16 cellular contexts compared by ENCODE assay signal in genomic region chr3:173889522-173890055, GRCh38.
A peak's percentile ranks its signal among the peaks of the same experiment; 100 is the strongest.
DNase-seq lines count a peak whose midpoint lies in the region; ATAC-seq, FAIRE-seq and TF ChIP-seq lines count a peak whose summit lies in the region.
"Had no signal": no experiment of that assay in that cellular context is flagged by ENCODE, and none has a peak within 500 bp of the region (broad histone marks: within the 10 kb centered on the region; RNA-seq: fewer than 3 reads in every experiment).

No MANE protein-coding gene starts in this region.

- peak; percentile 81 for DNase-seq in EH (ENCODE audit: low read depth)
- DNase-seq in IMR-90 = peak; percentile 36
- peak; percentile 51 for DNase-seq in astrocyte (ENCODE audit: low read depth)
- DNase-seq in nephron progenitor cell = no peak
- no peak for DNase-seq in activated CD8-positive, alpha-beta memory T cell treated with anti-CD3 and anti-CD28 coated beads, Interleukin-2, amount 50 U/mL, for 48 hours
- DNase-seq in NCI-H1436 treated with DMSO at 0.1 percent for 48 hours (lab: John Stamatoyannopoulos, UW) = no peak
- DNase-seq: CD4-positive, alpha-beta T cell; DND-41; H7; Kasumi-1; NCI-H2227 treated with DMSO at 0.1 percent for 48 hours; NCI-H526 treated with DMSO at 0.1 percent for 48 hours; SHP77 had no signal

- no peak overlapping the region for H3K18ac ChIP-seq in IMR-90 (ENCODE audit: low read depth, low read length)

- no peak overlapping the region for H3K4ac ChIP-seq in IMR-90 (ENCODE audit: low read depth, low read length)

- H3K27ac Mint-ChIP-seq in astrocyte (ENCODE audit: unreplicated experiment) (no peak overlapping the region), nephron progenitor cell (peak overlapping the region; percentile 72)
- H3K27ac Mint-ChIP-seq: B cell; CD4-positive, alpha-beta T cell had no signal

- TF ChIP-seq POLR2A in IMR-90 (IDR thresholded peaks at IDR 0.05; ENCODE audit: low read depth, low read length) = no peak

- no peak overlapping the region for H3K27ac ChIP-seq in IMR-90 (ENCODE audit: insufficient read depth, low read length)
- H3K27ac ChIP-seq in astrocyte (ENCODE audit: low read depth, low read length) = no peak overlapping the region

- H3K14ac ChIP-seq in IMR-90 (replicated peaks; ENCODE audit: low read depth, low read length) = no peak overlapping the region

- ATAC-seq in IMR-90 (ENCODE audit: low read depth) (no peak), HG02840 (IDR thresholded peaks at IDR 0.05; ENCODE audit: low FRiP score, unreplicated experiment) (no peak)

- H3K9me1 ChIP-seq in IMR-90 (ENCODE audit: insufficient read depth, low read length) = no peaks in the 10 kb centered on the region; the same call in 1 of the 2 replicates

- H3K4me2 ChIP-seq in IMR-90 (ENCODE audit: low read depth, low read length) = no peak overlapping the region
- peak overlapping the region; percentile 23 for H3K4me2 ChIP-seq in astrocyte (ENCODE audit: low read length)

- intact Hi-C loops in IMR-90 (cut with micrococcal nuclease) = no loop called here

- FAIRE-seq in astrocyte (lab: Jason Lieb, UNC) = no peak
- FAIRE-seq: RCC 7860 had no signal

- CTCF ChIA-PET in IMR-90 (lab: Yijun Ruan, JAX) = interaction anchor here (1.0 kb wide), 1 partner anchor 13 kb away, joined by 4 read pairs; no protein-coding TSS in a partner anchor

- no peaks in the 10 kb centered on the region for H3K9me3 Mint-ChIP-seq in astrocyte (ENCODE audit: unreplicated experiment)
- no peaks in the 10 kb centered on the region for H3K9me3 Mint-ChIP-seq in nephron progenitor cell

- H3K9me3 ChIP-seq in IMR-90 (ENCODE audit: control insufficient read depth, insufficient read depth, low read length) = no peaks in the 10 kb centered on the region
- H3K9me3 ChIP-seq in astrocyte (ENCODE audit: insufficient read depth, low read depth, low read length) = no peaks in the 10 kb centered on the region

- no peak for TF ChIP-seq CTCF in IMR-90 (conservative IDR thresholded peaks at IDR 0.05; ENCODE audit: low read depth, low read length)
- TF ChIP-seq CTCF in astrocyte (IDR thresholded peaks at IDR 0.05; ENCODE audit: insufficient read depth, low read depth, low read length) = no peak
- TF ChIP-seq CTCF in nephron progenitor cell (IDR thresholded peaks at IDR 0.05) = no peak

- no peak overlapping the region for H2AK5ac ChIP-seq in IMR-90 (ENCODE audit: low read depth, low read length)

- H3K36me3 ChIP-seq in IMR-90 (ENCODE audit: control insufficient read depth, insufficient read depth, low read length) (no peaks in the 10 kb centered on the region), astrocyte (ENCODE audit: insufficient read depth, low read length) (no peaks in the 10 kb centered on the region)

- H3K27me3 ChIP-seq in IMR-90 (ENCODE audit: control insufficient read depth, insufficient read depth, low read length) = no peaks in the 10 kb centered on the region
- H3K27me3 ChIP-seq in astrocyte (ENCODE audit: insufficient read depth, low read length) = no peaks in the 10 kb centered on the region

- H2BK15ac ChIP-seq in IMR-90 (ENCODE audit: low read depth, low read length) = no peak overlapping the region

- no peak overlapping the region for H2BK20ac ChIP-seq in IMR-90 (ENCODE audit: low read depth, low read length)

- no peak overlapping the region for H4K5ac ChIP-seq in IMR-90 (ENCODE audit: low read depth, low read length)

- H3K4me1 Mint-ChIP-seq in astrocyte (ENCODE audit: low read depth, unreplicated experiment) = peaks cover 3% of the 10 kb centered on the region
- peaks cover 8% of the 10 kb centered on the region for H3K4me1 Mint-ChIP-seq in nephron progenitor cell
- H3K4me1 Mint-ChIP-seq: B cell had no signal

- H2BK120ac ChIP-seq in IMR-90 (ENCODE audit: low read depth, low read length) = no peak overlapping the region

- no peak overlapping the region for H2AK9ac ChIP-seq in IMR-90 (replicated peaks; ENCODE audit: low read depth, low read length, poor library complexity)

- H3K9ac ChIP-seq in IMR-90 (ENCODE audit: low read depth, low read length) (no peak overlapping the region), astrocyte (ENCODE audit: low read length) (no peak overlapping the region)

- no TSS peak for BruUV-seq in IMR-90 (replicated peaks; lab: Mats Ljungman, UMichigan)

- WGBS in IMR-90 (ENCODE audit: extremely low coverage in 2 of 2, insufficient read length in 1 of 2), 2 experiments = 43% methylated on average over 1 of the region's 5 CpGs; no CpG with 5 or more reads in 1 of the 2 experiments

- no peaks in the 10 kb centered on the region for H3K4me1 ChIP-seq in IMR-90 (ENCODE audit: control insufficient read depth, insufficient read depth, low read length)
- peaks cover 10% of the 10 kb centered on the region for H3K4me1 ChIP-seq in astrocyte (ENCODE audit: insufficient read depth, low read length)

- no peak overlapping the region for H4K91ac ChIP-seq in IMR-90 (ENCODE audit: insufficient read depth, low read depth, low read length)

- no peak overlapping the region for H2AFZ ChIP-seq in IMR-90 (replicated peaks; ENCODE audit: low read length, poor library complexity)
- H2AFZ ChIP-seq in astrocyte (ENCODE audit: low read depth, low read length) = no peak overlapping the region

- dilution Hi-C loops in IMR-90 (cut with HindIII; ENCODE audit: low sequenced_read_pairs, unreplicated experiment) = no loop called here

- H4K8ac ChIP-seq in IMR-90 (ENCODE audit: low read depth in 2 of 2, low read length in 2 of 2) = no peak overlapping the region

- H3K79me2 ChIP-seq in astrocyte (ENCODE audit: insufficient read depth, low read length) = no peaks in the 10 kb centered on the region

- no peaks in the 10 kb centered on the region for H3K27me3 Mint-ChIP-seq in astrocyte (ENCODE audit: low read depth, unreplicated experiment)
- H3K27me3 Mint-ChIP-seq in nephron progenitor cell (ENCODE audit: low read depth, poor library complexity) = no peaks in the 10 kb centered on the region
- H3K27me3 Mint-ChIP-seq: B cell; CD4-positive, alpha-beta T cell had no signal

- no peaks in the 10 kb centered on the region for H3K79me1 ChIP-seq in IMR-90 (ENCODE audit: low read depth in 1 of 2, low read length in 2 of 2)

- H3K23ac ChIP-seq in IMR-90 (ENCODE audit: low read depth, low read length) = no peak overlapping the region

- H3K56ac ChIP-seq in IMR-90 (ENCODE audit: extremely low read depth, insufficient read depth, low read length) = no peak overlapping the region

- H3K36me3 Mint-ChIP-seq in astrocyte (ENCODE audit: low read depth, unreplicated experiment) (no peaks in the 10 kb centered on the region), nephron progenitor cell (ENCODE audit: low read depth) (no peaks in the 10 kb centered on the region)

- POLR2A ChIA-PET in IMR-90 (lab: Charles Lee; ENCODE audit: unreplicated experiment) = no interaction called here

- no peak overlapping the region for H2BK5ac ChIP-seq in IMR-90 (ENCODE audit: low read depth, low read length, poor library complexity, severe bottlenecking)

- no peak overlapping the region for H3K4me3 ChIP-seq in IMR-90 (ENCODE audit: insufficient read depth, low read depth, low read length)
- H3K4me3 ChIP-seq in astrocyte (ENCODE audit: insufficient read depth, low read depth, low read length) = no peak overlapping the region

- no peak for TF ChIP-seq RAD21 in IMR-90 (IDR thresholded peaks at IDR 0.05; ENCODE audit: low read length)

- in situ Hi-C loops in IMR-90 (cut with MboI; ENCODE audit: low sequenced_read_pairs) = no loop called here

- H4K20me1 ChIP-seq in IMR-90 (ENCODE audit: insufficient read depth, low read length) (no peaks in the 10 kb centered on the region), astrocyte (ENCODE audit: insufficient read depth, low read length) (no peaks in the 10 kb centered on the region)

- H3K4me3 Mint-ChIP-seq in astrocyte (ENCODE audit: unreplicated experiment) (no peak overlapping the region), nephron progenitor cell (no peak overlapping the region)
- H3K4me3 Mint-ChIP-seq: B cell; CD4-positive, alpha-beta T cell had no signal

TF ChIP-seq in IMR-90, 13 proteins besides CTCF, POLR2A, EP300 and RAD21:
- TF ChIP-seq RFX5 (IDR thresholded peaks at IDR 0.05; ENCODE audit: low read depth, low read length) = no peak
- TF ChIP-seq FOS (IDR thresholded peaks at IDR 0.05; ENCODE audit: low read depth, low read length) = no peak
- no peak for TF ChIP-seq RCOR1 (IDR thresholded peaks at IDR 0.05; ENCODE audit: insufficient replicate concordance, low read length)
- no peak for TF ChIP-seq BHLHE40 (IDR thresholded peaks at IDR 0.05; ENCODE audit: low read depth, low read length)
- no peak for TF ChIP-seq SMC3 (IDR thresholded peaks at IDR 0.05; ENCODE audit: low read depth, low read length)
- TF ChIP-seq CEBPB (IDR thresholded peaks at IDR 0.05; ENCODE audit: low read depth, low read length) = no peak
- no peak for TF ChIP-seq MAFK (IDR thresholded peaks at IDR 0.05; ENCODE audit: low read depth, low read length)
- TF ChIP-seq ELK1 (IDR thresholded peaks at IDR 0.05; ENCODE audit: borderline replicate concordance, low read depth, low read length) = no peak
- no peak for TF ChIP-seq MXI1 (IDR thresholded peaks at IDR 0.05; ENCODE audit: borderline replicate concordance, low read depth, low read length)
- no peak for TF ChIP-seq CHD1 (IDR thresholded peaks at IDR 0.05; ENCODE audit: low read depth, low read length)
- TF ChIP-seq NFE2L2 (IDR thresholded peaks at IDR 0.05; ENCODE audit: low read depth, low read length) = no peak
- TF ChIP-seq, protein P1, sequence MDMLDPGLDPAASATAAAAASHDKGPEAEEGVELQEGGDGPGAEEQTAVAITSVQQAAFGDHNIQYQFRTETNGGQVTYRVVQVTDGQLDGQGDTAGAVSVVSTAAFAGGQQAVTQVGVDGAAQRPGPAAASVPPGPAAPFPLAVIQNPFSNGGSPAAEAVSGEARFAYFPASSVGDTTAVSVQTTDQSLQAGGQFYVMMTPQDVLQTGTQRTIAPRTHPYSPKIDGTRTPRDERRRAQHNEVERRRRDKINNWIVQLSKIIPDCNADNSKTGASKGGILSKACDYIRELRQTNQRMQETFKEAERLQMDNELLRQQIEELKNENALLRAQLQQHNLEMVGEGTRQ (IDR thresholded peaks at IDR 0.05; ENCODE audit: low read depth, low read length) = no peak
- TF ChIP-seq MAZ (IDR thresholded peaks at IDR 0.05; ENCODE audit: borderline replicate concordance, low read depth, low read length) = no peak
TF ChIP-seq in IMR-90: peak in this region for 0.

Comparison
In these comparisons a context has a peak if more than half of its experiments do, and no peak if none do; other contexts are left out.
1. DNase-seq: peak in EH (single experiment), IMR-90 (single experiment) and astrocyte (single experiment); none in nephron progenitor cell (single experiment), activated CD8-positive, alpha-beta memory T cell treated with anti-CD3 and anti-CD28 coated beads, Interleukin-2, amount 50 U/mL, for 48 hours (single experiment) and NCI-H1436 treated with DMSO at 0.1 percent for 48 hours (single experiment).